In the genomic region with DNA sequence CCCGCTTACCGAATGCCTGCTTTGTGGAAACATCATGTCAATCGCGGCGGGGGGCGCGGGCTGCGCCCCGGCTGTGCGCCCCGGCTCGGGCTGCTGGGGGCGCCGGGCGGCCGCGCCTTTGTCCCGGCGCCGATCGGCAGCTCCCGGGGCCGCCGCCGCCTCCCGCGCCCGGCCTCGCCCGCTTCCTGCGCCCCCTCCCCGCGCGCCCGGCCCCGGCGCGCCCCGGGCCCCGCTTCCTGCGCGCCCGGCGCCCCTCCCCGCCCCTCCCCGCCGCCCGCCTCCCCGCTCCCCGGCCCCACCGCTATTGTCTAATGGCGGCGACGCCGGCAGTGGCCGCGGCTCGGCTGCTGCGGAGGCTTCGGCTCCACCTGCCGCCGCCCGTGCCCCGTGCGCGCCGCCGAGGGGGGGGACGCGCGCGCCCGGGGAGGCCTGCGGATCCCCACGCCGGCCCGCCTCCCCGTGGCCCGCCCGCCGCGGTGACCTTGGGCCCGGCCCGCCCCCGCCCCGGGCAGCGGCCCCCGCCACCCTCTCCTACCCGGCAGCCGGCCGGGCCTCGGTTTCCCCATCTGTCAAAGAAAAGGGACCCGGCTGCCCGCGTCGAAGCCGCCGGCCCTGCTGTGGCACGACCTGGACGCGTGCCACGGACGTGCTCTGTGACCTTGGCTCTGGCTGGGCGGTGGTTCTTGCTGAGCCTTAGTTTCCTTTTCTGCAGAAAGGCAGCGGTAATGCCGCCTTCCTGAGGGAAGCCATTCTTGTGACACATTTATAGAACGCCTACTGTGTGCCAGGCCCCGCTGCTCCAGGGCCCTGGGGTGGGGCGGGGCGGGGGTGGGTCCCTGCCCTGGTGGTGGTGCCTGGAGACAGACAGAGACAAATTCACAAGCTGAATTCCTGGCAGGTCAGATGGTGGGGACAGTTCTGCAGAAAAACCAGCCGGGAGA, we compare ENCODE assay signal across 1 cellular context.
A peak's percentile ranks its signal among the peaks of the same experiment; 100 is the strongest.
TF ChIP-seq lines count a peak whose summit lies in the region.

A gene with protein sequence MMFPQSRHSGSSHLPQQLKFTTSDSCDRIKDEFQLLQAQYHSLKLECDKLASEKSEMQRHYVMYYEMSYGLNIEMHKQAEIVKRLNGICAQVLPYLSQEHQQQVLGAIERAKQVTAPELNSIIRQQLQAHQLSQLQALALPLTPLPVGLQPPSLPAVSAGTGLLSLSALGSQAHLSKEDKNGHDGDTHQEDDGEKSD (minus strand): TSS at position 331 of the 941 bp plus-strand sequence. CDS start 295 bp downstream, at position 36.

TF ChIP-seq in K562, 482 proteins besides CTCF, POLR2A, EP300 and RAD21 (continued from another document and continues in another):
- TF ChIP-seq, protein P1, sequence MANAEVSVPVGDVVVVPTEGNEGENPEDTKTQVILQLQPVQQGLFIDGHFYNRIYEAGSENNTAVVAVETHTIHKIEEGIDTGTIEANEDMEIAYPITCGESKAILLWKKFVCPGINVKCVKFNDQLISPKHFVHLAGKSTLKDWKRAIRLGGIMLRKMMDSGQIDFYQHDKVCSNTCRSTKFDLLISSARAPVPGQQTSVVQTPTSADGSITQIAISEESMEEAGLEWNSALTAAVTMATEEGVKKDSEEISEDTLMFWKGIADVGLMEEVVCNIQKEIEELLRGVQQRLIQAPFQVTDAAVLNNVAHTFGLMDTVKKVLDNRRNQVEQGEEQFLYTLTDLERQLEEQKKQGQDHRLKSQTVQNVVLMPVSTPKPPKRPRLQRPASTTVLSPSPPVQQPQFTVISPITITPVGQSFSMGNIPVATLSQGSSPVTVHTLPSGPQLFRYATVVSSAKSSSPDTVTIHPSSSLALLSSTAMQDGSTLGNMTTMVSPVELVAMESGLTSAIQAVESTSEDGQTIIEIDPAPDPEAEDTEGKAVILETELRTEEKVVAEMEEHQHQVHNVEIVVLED (CRISPR knock-in tag; IDR thresholded peaks at IDR 0.05), result no peak; the same call in 1 of the 2 replicates
- TF ChIP-seq, protein P2, sequence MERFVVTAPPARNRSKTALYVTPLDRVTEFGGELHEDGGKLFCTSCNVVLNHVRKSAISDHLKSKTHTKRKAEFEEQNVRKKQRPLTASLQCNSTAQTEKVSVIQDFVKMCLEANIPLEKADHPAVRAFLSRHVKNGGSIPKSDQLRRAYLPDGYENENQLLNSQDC (CRISPR knock-in tag; IDR thresholded peaks at IDR 0.05), result no peak
- peak; percentile 55 for TF ChIP-seq RBFOX2 (IDR thresholded peaks at IDR 0.05; ENCODE audit: low read depth, low read length)
- no peak for TF ChIP-seq HDAC8 (tag; IDR thresholded peaks at IDR 0.05)
- TF ChIP-seq ZNF707 (CRISPR knock-in tag; conservative IDR thresholded peaks at IDR 0.05), result no peak
- TF ChIP-seq, protein P3, sequence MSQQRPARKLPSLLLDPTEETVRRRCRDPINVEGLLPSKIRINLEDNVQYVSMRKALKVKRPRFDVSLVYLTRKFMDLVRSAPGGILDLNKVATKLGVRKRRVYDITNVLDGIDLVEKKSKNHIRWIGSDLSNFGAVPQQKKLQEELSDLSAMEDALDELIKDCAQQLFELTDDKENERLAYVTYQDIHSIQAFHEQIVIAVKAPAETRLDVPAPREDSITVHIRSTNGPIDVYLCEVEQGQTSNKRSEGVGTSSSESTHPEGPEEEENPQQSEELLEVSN (IDR thresholded peaks at IDR 0.05; ENCODE audit: borderline replicate concordance in 1 of 2, extremely low read depth in 1 of 2, insufficient read depth in 1 of 2, insufficient read length in 1 of 2, low read depth in 1 of 2, low read length in 1 of 2, poor library complexity in 1 of 2, severe bottlenecking in 1 of 2), result peak in 1 of 2 experiments; percentile 40
- no peak for TF ChIP-seq ELF1 (tag; IDR thresholded peaks at IDR 0.05)
- peak; percentile 36 for TF ChIP-seq RBBP5 (IDR thresholded peaks at IDR 0.05; ENCODE audit: borderline replicate concordance, insufficient read depth, low read length, poor library complexity, severe bottlenecking)
- TF ChIP-seq ZNF644 (tag; IDR thresholded peaks at IDR 0.05; ENCODE audit: low read depth), result 0 out of 2 replicates have a peak, but pooled peaks have one; percentile 41
- TF ChIP-seq NR2C2 (CRISPR knock-in tag; IDR thresholded peaks at IDR 0.05), result no peak
- TF ChIP-seq NR2C2 (tag; IDR thresholded peaks at IDR 0.05), result peak; percentile 82
- TF ChIP-seq LEF1 (IDR thresholded peaks at IDR 0.05), result no peak
- TF ChIP-seq GATAD2B (IDR thresholded peaks at IDR 0.05; ENCODE audit: borderline replicate concordance), result no peak
- TF ChIP-seq, protein P4, sequence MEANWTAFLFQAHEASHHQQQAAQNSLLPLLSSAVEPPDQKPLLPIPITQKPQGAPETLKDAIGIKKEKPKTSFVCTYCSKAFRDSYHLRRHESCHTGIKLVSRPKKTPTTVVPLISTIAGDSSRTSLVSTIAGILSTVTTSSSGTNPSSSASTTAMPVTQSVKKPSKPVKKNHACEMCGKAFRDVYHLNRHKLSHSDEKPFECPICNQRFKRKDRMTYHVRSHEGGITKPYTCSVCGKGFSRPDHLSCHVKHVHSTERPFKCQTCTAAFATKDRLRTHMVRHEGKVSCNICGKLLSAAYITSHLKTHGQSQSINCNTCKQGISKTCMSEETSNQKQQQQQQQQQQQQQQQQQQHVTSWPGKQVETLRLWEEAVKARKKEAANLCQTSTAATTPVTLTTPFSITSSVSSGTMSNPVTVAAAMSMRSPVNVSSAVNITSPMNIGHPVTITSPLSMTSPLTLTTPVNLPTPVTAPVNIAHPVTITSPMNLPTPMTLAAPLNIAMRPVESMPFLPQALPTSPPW (CRISPR knock-in tag; IDR thresholded peaks at IDR 0.05), result peak; percentile 89
- TF ChIP-seq, protein P5, sequence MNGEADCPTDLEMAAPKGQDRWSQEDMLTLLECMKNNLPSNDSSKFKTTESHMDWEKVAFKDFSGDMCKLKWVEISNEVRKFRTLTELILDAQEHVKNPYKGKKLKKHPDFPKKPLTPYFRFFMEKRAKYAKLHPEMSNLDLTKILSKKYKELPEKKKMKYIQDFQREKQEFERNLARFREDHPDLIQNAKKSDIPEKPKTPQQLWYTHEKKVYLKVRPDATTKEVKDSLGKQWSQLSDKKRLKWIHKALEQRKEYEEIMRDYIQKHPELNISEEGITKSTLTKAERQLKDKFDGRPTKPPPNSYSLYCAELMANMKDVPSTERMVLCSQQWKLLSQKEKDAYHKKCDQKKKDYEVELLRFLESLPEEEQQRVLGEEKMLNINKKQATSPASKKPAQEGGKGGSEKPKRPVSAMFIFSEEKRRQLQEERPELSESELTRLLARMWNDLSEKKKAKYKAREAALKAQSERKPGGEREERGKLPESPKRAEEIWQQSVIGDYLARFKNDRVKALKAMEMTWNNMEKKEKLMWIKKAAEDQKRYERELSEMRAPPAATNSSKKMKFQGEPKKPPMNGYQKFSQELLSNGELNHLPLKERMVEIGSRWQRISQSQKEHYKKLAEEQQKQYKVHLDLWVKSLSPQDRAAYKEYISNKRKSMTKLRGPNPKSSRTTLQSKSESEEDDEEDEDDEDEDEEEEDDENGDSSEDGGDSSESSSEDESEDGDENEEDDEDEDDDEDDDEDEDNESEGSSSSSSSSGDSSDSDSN (IDR thresholded peaks at IDR 0.05; ENCODE audit: borderline replicate concordance in 1 of 2, low read depth in 2 of 2, low read length in 2 of 2), result 0 out of 4 replicates have a peak, but pooled peaks of 1 of the 2 experiments have one; percentile 29
- peak; percentile 30 to 85 (median 78) for TF ChIP-seq YY1 (IDR thresholded peaks at IDR 0.05; ENCODE audit: borderline replicate concordance in 1 of 3, control insufficient read depth in 1 of 3, extremely low read depth in 1 of 3, insufficient read depth in 3 of 3, insufficient read length in 1 of 3, insufficient replicate concordance in 2 of 3, low read depth in 1 of 3, low read length in 2 of 3)
- peak; percentile 79 for TF ChIP-seq ZKSCAN8 (CRISPR knock-in tag; IDR thresholded peaks at IDR 0.05)
- TF ChIP-seq, protein P6, sequence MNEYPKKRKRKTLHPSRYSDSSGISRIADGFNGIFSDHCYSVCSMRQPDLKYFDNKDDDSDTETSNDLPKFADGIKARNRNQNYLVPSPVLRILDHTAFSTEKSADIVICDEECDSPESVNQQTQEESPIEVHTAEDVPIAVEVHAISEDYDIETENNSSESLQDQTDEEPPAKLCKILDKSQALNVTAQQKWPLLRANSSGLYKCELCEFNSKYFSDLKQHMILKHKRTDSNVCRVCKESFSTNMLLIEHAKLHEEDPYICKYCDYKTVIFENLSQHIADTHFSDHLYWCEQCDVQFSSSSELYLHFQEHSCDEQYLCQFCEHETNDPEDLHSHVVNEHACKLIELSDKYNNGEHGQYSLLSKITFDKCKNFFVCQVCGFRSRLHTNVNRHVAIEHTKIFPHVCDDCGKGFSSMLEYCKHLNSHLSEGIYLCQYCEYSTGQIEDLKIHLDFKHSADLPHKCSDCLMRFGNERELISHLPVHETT (CRISPR knock-in tag; conservative IDR thresholded peaks at IDR 0.05 in 1 of 2, IDR thresholded peaks at IDR 0.05 in 1 of 2), result peak in 1 of 2 experiments; percentile 76; a peak in 2 of 4 replicates
- TF ChIP-seq EGR1 (conservative IDR thresholded peaks at IDR 0.05), result peak; percentile 64
- peak; percentile 45 for TF ChIP-seq CCNT2 (IDR thresholded peaks at IDR 0.05; ENCODE audit: borderline replicate concordance, extremely low read depth, insufficient read length, low read depth, low read length)
- TF ChIP-seq NFE2L1 (tag; IDR thresholded peaks at IDR 0.05; ENCODE audit: borderline replicate concordance, low read depth), result no peak
- TF ChIP-seq ZNF584 (CRISPR knock-in tag; IDR thresholded peaks at IDR 0.05; ENCODE audit: low read depth), result peak; percentile 39; the same call in 1 of the 2 replicates
- TF ChIP-seq ZC3H8 (IDR thresholded peaks at IDR 0.05), result no peak
- TF ChIP-seq CHD1 (IDR thresholded peaks at IDR 0.05; ENCODE audit: low read length), result peak; percentile 59
- TF ChIP-seq ZNF197 (CRISPR knock-in tag; IDR thresholded peaks at IDR 0.05; ENCODE audit: low read depth), result 0 out of 2 replicates have a peak, but pooled peaks have one; percentile 68
- TF ChIP-seq, protein P7, sequence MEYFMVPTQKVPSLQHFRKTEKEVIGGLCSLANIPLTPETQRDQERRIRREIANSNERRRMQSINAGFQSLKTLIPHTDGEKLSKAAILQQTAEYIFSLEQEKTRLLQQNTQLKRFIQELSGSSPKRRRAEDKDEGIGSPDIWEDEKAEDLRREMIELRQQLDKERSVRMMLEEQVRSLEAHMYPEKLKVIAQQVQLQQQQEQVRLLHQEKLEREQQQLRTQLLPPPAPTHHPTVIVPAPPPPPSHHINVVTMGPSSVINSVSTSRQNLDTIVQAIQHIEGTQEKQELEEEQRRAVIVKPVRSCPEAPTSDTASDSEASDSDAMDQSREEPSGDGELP (CRISPR knock-in tag; IDR thresholded peaks at IDR 0.05; ENCODE audit: borderline replicate concordance), result peak; percentile 6; the same call in 1 of the 2 replicates
- TF ChIP-seq TEAD1 (CRISPR knock-in tag; IDR thresholded peaks at IDR 0.05), result no peak
- 0 out of 2 replicates have a peak, but pooled peaks have one; percentile 19 for TF ChIP-seq RB1 (IDR thresholded peaks at IDR 0.05; ENCODE audit: low read depth)
- TF ChIP-seq ZNF165 (CRISPR knock-in tag; IDR thresholded peaks at IDR 0.05; ENCODE audit: borderline replicate concordance), result no peak
- TF ChIP-seq ZKSCAN1 (IDR thresholded peaks at IDR 0.05; ENCODE audit: low read depth, low read length), result peak; percentile 97
- TF ChIP-seq, protein P8, sequence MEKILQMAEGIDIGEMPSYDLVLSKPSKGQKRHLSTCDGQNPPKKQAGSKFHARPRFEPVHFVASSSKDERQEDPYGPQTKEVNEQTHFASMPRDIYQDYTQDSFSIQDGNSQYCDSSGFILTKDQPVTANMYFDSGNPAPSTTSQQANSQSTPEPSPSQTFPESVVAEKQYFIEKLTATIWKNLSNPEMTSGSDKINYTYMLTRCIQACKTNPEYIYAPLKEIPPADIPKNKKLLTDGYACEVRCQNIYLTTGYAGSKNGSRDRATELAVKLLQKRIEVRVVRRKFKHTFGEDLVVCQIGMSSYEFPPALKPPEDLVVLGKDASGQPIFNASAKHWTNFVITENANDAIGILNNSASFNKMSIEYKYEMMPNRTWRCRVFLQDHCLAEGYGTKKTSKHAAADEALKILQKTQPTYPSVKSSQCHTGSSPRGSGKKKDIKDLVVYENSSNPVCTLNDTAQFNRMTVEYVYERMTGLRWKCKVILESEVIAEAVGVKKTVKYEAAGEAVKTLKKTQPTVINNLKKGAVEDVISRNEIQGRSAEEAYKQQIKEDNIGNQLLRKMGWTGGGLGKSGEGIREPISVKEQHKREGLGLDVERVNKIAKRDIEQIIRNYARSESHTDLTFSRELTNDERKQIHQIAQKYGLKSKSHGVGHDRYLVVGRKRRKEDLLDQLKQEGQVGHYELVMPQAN (IDR thresholded peaks at IDR 0.05; ENCODE audit: borderline replicate concordance), result no peak
- no peak for TF ChIP-seq SMAD1 (IDR thresholded peaks at IDR 0.05; ENCODE audit: low read depth, low read length, partially characterized antibody)
- TF ChIP-seq NFIC (IDR thresholded peaks at IDR 0.05), result peak; percentile 77
- TF ChIP-seq, protein P9, sequence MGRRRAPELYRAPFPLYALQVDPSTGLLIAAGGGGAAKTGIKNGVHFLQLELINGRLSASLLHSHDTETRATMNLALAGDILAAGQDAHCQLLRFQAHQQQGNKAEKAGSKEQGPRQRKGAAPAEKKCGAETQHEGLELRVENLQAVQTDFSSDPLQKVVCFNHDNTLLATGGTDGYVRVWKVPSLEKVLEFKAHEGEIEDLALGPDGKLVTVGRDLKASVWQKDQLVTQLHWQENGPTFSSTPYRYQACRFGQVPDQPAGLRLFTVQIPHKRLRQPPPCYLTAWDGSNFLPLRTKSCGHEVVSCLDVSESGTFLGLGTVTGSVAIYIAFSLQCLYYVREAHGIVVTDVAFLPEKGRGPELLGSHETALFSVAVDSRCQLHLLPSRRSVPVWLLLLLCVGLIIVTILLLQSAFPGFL (CRISPR knock-in tag; IDR thresholded peaks at IDR 0.05), result no peak
- TF ChIP-seq, protein P10, sequence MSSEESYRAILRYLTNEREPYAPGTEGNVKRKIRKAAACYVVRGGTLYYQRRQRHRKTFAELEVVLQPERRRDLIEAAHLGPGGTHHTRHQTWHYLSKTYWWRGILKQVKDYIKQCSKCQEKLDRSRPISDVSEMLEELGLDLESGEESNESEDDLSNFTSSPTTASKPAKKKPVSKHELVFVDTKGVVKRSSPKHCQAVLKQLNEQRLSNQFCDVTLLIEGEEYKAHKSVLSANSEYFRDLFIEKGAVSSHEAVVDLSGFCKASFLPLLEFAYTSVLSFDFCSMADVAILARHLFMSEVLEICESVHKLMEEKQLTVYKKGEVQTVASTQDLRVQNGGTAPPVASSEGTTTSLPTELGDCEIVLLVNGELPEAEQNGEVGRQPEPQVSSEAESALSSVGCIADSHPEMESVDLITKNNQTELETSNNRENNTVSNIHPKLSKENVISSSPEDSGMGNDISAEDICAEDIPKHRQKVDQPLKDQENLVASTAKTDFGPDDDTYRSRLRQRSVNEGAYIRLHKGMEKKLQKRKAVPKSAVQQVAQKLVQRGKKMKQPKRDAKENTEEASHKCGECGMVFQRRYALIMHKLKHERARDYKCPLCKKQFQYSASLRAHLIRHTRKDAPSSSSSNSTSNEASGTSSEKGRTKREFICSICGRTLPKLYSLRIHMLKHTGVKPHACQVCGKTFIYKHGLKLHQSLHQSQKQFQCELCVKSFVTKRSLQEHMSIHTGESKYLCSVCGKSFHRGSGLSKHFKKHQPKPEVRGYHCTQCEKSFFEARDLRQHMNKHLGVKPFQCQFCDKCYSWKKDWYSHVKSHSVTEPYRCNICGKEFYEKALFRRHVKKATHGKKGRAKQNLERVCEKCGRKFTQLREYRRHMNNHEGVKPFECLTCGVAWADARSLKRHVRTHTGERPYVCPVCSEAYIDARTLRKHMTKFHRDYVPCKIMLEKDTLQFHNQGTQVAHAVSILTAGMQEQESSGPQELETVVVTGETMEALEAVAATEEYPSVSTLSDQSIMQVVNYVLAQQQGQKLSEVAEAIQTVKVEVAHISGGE (CRISPR knock-in tag; IDR thresholded peaks at IDR 0.05), result peak in 1 of 3 experiments; percentile 46; a peak in 1 of 6 replicates
- peak; percentile 67; the same call in 1 of the 2 replicates for TF ChIP-seq ZBTB7A (IDR thresholded peaks at IDR 0.05; ENCODE audit: borderline replicate concordance, control insufficient read depth, low read depth, low read length)
- no peak for TF ChIP-seq NFRKB (IDR thresholded peaks at IDR 0.05; ENCODE audit: low read depth)
- TF ChIP-seq TAF1 (IDR thresholded peaks at IDR 0.05; ENCODE audit: control insufficient read depth, extremely low read depth, insufficient read depth, low read length, severe bottlenecking), result peak; percentile 78
